10 cellular contexts compared by ENCODE assay signal in the genomic region with DNA sequence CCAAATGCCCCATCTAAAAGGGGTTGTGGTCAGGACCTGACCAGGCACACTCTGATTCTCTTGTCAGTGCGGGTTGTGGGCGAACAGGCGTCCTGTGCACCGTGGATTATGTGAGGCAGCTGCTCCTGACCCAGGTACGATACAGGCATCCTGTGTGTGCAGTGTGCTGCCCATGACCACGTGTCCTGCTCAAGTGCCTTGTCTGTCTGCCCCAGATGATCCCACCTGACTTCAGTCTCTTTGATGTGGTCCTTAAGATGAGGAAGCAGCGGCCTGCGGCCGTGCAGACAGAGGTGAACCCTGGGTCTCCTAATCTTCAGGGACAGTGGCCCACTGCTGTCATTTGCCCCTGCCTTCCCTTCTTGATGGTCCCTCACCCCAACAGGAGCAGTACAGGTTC. TPM values are rescaled to one million over a fixed set of nuclear protein-coding genes. Genes with fewer than 3 reads are reported as not detected.
DNase-seq lines count a peak whose midpoint lies in the region; ATAC-seq, FAIRE-seq and TF ChIP-seq lines count a peak whose summit lies in the region.
"Had no signal": no experiment of that assay in that cellular context is flagged by ENCODE, and none has a peak within 500 bp of the region (broad histone marks: within the 10 kb centered on the region; RNA-seq: fewer than 3 reads in every experiment).

No MANE protein-coding gene starts in this region.

- no peak for DNase-seq in CD14-positive monocyte (ENCODE audit: low spot score)
- DNase-seq in activated CD8-positive, alpha-beta memory T cell treated with anti-CD3 and anti-CD28 coated beads, Interleukin-2, amount 50 U/mL, for 4 hours: peak; percentile 32
- no peak for DNase-seq in memory B cell (ENCODE audit: low spot score in 2 of 2)
- DNase-seq in RCC 7860 (ENCODE audit: low spot score): no peak
- no peak for DNase-seq in lower lobe of right lung
- DNase-seq: islet precursor cell had no signal

- intact Hi-C loops in CD14-positive monocyte (cut with micrococcal nuclease): no loop called here
- intact Hi-C loops in lower lobe of right lung (cut with DNase I): no loop called here

- no peak for FAIRE-seq in RCC 7860 (lab: Jason Lieb, UNC)
- FAIRE-seq: endometrium had no signal

- H3K4me1 Mint-ChIP-seq in CD14-positive monocyte (peaks cover 74% of the 10 kb centered on the region), memory B cell (peaks cover 42% of the 10 kb centered on the region)

- H3K27me3 ChIP-seq in lower lobe of right lung (ENCODE audit: low read depth): no peaks in the 10 kb centered on the region

- H3K27ac Mint-ChIP-seq in CD14-positive monocyte (peak overlapping the region; percentile 11 to 97 (median 84)), memory B cell (peak overlapping the region; percentile 93)

- peak overlapping the region in 1 of 2 donors; percentile 41 for H3K4me3 Mint-ChIP-seq in CD14-positive monocyte
- peak overlapping the region; percentile 94 for H3K4me3 Mint-ChIP-seq in memory B cell

- no peaks in the 10 kb centered on the region for H3K9me3 ChIP-seq in lower lobe of right lung

- H3K36me3 Mint-ChIP-seq in CD14-positive monocyte (peaks cover 38 to 52% of the 10 kb centered on the region in 2 donors), memory B cell (peaks cover 8% of the 10 kb centered on the region)

- H3K4me1 ChIP-seq in lower lobe of right lung: peaks cover 55% of the 10 kb centered on the region

- TF ChIP-seq CTCF in CD14-positive monocyte (IDR thresholded peaks at IDR 0.05) (no peak), lower lobe of right lung (IDR thresholded peaks at IDR 0.05) (no peak)

- H3K4me3 ChIP-seq in lower lobe of right lung: no peak overlapping the region

- peaks cover under 1% of the 10 kb centered on the region for H3K36me3 ChIP-seq in lower lobe of right lung

- H3K9me3 Mint-ChIP-seq in CD14-positive monocyte: peaks cover 0 to 3% (median 0%) of the 10 kb centered on the region in 7 donors
- H3K9me3 Mint-ChIP-seq in memory B cell: no peaks in the 10 kb centered on the region

- no peak overlapping the region for H3K27ac ChIP-seq in lower lobe of right lung

- H3K27me3 Mint-ChIP-seq in CD14-positive monocyte (ENCODE audit: low read depth in 3 of 3) (peaks cover 0 to 5% (median 2%) of the 10 kb centered on the region in 3 donors), memory B cell (no peaks in the 10 kb centered on the region)

- peak; percentile 35 for ATAC-seq in HG03108 (IDR thresholded peaks at IDR 0.05; ENCODE audit: unreplicated experiment)
- peak; percentile 48 for ATAC-seq in memory B cell (ENCODE audit: low read depth)
- no peak for ATAC-seq in GM19452 (IDR thresholded peaks at IDR 0.05; ENCODE audit: unreplicated experiment)
- no peak for ATAC-seq in GM18870 (IDR thresholded peaks at IDR 0.05; ENCODE audit: unreplicated experiment)
- ATAC-seq in lower lobe of right lung: no peak

RNA-seq across cellular contexts. Expression of a gene that starts 14.6 kb away (rescaled TPM):
- polyA plus RNA-seq in CD14-positive monocyte: 100 to 1,000 TPM in 1 of 2 donors, 10 to 100 TPM in 1; 72.2 to 102 TPM
- total RNA-seq in lower lobe of right lung: 74.1 TPM

RNA-seq across cellular contexts. Expression of a gene that starts 27.8 kb away (rescaled TPM):
- polyA plus RNA-seq in CD14-positive monocyte: 10 to 100 TPM; 57.6 to 58.5 TPM
- total RNA-seq in lower lobe of right lung: 55.9 TPM

Comparison
In these comparisons a context has a peak if more than half of its experiments do, and no peak if none do; other contexts are left out.
1. ATAC-seq: peak in HG03108 (single experiment) and memory B cell (single experiment); none in GM19452 (single experiment), GM18870 (single experiment) and lower lobe of right lung (0 of 2).